ENCODE assay signal across 17 cellular contexts in the genomic region with DNA sequence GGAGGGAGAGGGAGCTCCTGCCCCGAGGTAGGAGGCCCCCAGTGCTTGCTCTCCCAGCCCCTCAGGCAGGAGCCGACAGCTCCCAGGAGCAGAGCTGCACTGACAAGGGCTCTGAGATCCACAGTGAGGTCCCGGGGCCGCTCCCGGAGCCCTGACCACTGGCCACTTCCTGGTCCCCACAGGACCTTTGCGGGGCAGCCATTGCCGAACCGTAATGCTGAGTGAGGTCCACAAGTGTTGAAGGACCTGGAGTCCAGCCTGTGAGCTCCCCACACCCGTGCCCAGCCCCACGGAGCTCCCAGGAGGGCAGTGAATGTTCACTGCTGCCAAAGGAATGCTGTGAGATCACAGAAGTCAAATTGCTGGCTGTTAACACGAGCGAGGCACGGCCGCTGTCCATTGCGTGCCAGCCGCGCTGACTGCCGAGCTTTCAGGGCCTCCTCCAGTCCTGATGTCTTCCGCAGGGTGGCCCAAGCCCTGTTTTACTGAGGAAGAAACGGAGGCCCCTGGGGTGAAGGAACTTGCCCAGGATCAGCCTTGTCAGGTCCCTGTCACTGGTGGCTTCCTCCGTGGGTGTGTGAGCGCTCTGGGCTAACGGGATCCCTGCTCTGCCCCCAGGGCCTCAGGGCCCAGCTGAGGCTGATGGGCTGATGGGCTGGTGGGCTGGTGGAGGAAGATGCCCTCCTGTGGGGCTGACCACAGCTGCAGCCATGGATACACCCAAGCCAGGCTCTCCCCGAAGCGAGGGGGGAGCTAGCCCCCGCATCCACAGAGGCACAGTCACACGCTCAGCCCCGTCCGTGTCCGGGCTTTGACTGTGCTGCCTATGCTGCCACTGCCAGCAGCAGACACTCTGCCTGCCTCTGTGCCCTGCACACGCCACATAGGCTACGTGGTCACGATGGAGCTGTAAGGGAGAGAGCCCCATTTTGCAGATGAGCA.
DNase-seq lines count a peak whose midpoint lies in the region; ATAC-seq and TF ChIP-seq lines count a peak whose summit lies in the region.
"Had no signal": no experiment of that assay in that cellular context is flagged by ENCODE, and none has a peak within 500 bp of the region (broad histone marks: within the 10 kb centered on the region; RNA-seq: fewer than 3 reads in every experiment).

No MANE protein-coding gene starts in this region.

- H3K4me3 ChIP-seq in psoas muscle, result peak overlapping the region; percentile 50
- H3K4me3 ChIP-seq: GM12878, upper lobe of left lung had no signal

- peaks cover under 1% of the 10 kb centered on the region for H3K4me1 ChIP-seq in psoas muscle

- DNase-seq in ELR (ENCODE audit: low read depth), result peak; percentile 57
- peak; percentile 51 for DNase-seq in amniotic epithelial cell (ENCODE audit: low read depth)
- peak; percentile 36 for DNase-seq in foreskin melanocyte
- DNase-seq in psoas muscle, result peak in 1 of 2 donors; percentile 66
- no peak for DNase-seq in caudate nucleus (lab: John Stamatoyannopoulos, UW)
- DNase-seq in cerebellar nuclear complex (lab: John Stamatoyannopoulos, UW), result no peak
- no peak for DNase-seq in NCI-H345 (lab: John Stamatoyannopoulos, UW)
- no peak for DNase-seq in putamen (ENCODE audit: low spot score)
- DNase-seq: activated T-cell treated with anti-CD3 and anti-CD28 coated beads, Interleukin-2, amount 50 U/mL, for 4 hours; CD8-positive, alpha-beta memory T cell; midbrain; RPMI8226; WERI-Rb-1 had no signal

- intact Hi-C loops in psoas muscle (cut with DNase I), result no loop called here

- peaks cover 0 to 42% (median 4%) of the 10 kb centered on the region in 3 donors for H3K27me3 ChIP-seq in psoas muscle (ENCODE audit: insufficient read depth in 3 of 3, low read length in 2 of 3)
- H3K27me3 ChIP-seq: upper lobe of left lung had no signal

- no peak overlapping the region for H3K27ac ChIP-seq in psoas muscle
- no peak overlapping the region for H3K27ac ChIP-seq in caudate nucleus (ENCODE audit: low read depth, low read length)
- H3K27ac ChIP-seq: KMS-11, upper lobe of left lung, WERI-Rb-1 had no signal

- no peaks in the 10 kb centered on the region for H3K9me3 ChIP-seq in psoas muscle
- H3K9me3 ChIP-seq: upper lobe of left lung had no signal

- peak; percentile 50 to 85 (median 68) for ATAC-seq in psoas muscle
- ATAC-seq: activated T-cell treated with anti-CD3 and anti-CD28 coated beads, Interleukin-2, amount 50 U/mL, for 4 hours; GM12878; HCT116 had no signal

- H3K36me3 ChIP-seq in psoas muscle (ENCODE audit: insufficient read depth in 1 of 2, low read depth in 1 of 2), result no peaks in the 10 kb centered on the region
- H3K36me3 ChIP-seq: upper lobe of left lung, WERI-Rb-1 had no signal

- no peak for TF ChIP-seq CTCF in psoas muscle (IDR thresholded peaks at IDR 0.05)

- 27 to 31% (median 29%) methylated on average over 33 of the region's 33 CpGs for WGBS in psoas muscle, 3 donors

Comparison
In these comparisons a context has a peak if more than half of its experiments do, and no peak if none do; other contexts are left out.
1. DNase-seq: peak in ELR (single experiment), amniotic epithelial cell (single experiment) and foreskin melanocyte (single experiment); none in caudate nucleus (0 of 61), cerebellar nuclear complex (0 of 2), NCI-H345 (single experiment) and putamen (single experiment).